8 cellular contexts compared by ENCODE assay signal in the genomic region with DNA sequence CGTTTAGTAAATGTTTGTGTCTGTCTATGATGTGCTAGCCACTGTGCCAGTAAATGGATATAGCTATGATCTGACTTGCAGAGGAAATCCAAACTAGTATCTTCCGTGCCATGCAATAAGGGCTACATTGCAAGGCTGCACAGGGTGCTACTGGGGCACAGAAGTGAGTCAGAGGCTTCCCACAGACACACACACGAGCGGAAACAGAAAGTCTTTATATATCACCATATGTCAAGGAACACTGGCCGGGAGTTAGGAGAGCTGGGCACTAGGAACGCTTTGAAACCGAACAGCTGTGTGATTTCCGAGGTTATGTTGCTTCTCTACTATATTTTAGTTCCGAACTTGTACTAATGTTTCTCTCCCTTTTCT. TPM values are rescaled to one million over a fixed set of nuclear protein-coding genes. Genes with fewer than 3 reads are reported as not detected.
DNase-seq lines count a peak whose midpoint lies in the region; ATAC-seq and TF ChIP-seq lines count a peak whose summit lies in the region.
"Not testable (repeated sequence)": the region's sequence is repeated elsewhere in the genome, so short reads cannot be mapped to it uniquely, and the experiment has no call there.

No MANE protein-coding gene starts in this region.

- H3K27ac ChIP-seq in RWPE2 (ENCODE audit: poor library complexity, severe bottlenecking): peak overlapping the region; percentile 74

- H3K9me3 ChIP-seq in BE2C; RWPE2 (ENCODE audit: severe bottlenecking); neuron (ENCODE audit: low read length): not testable (repeated sequence)

- H3K36me3 ChIP-seq in BE2C: not testable (repeated sequence)
- peaks cover 31% of the 10 kb centered on the region for H3K36me3 ChIP-seq in RWPE2 (ENCODE audit: low read depth)
- peaks cover 33% of the 10 kb centered on the region for H3K36me3 ChIP-seq in neuron (ENCODE audit: insufficient read depth, low read length)

- H3K4me3 Mint-ChIP-seq in dendritic cell treated with granulocyte-macrophage colony-stimulating factor and Interleukin-4, amounts not matched to agents 40 ng/mL and 50 ng/mL, for 4 days: peak overlapping the region; percentile 90

- H3K4me3 ChIP-seq in BE2C (ENCODE audit: low read depth, low read length) (peak overlapping the region; percentile 93), RWPE2 (ENCODE audit: severe bottlenecking) (peak overlapping the region; percentile 71), iPS-11a (ENCODE audit: low read depth, low read length) (peak overlapping the region; percentile 94), neuron (ENCODE audit: low read length) (peak overlapping the region; percentile 69)

- peak overlapping the region; percentile 95 for H3K27ac Mint-ChIP-seq in dendritic cell treated with granulocyte-macrophage colony-stimulating factor and Interleukin-4, amounts not matched to agents 40 ng/mL and 50 ng/mL, for 4 days

- not testable (repeated sequence) for TF ChIP-seq CTCF in BE2C (IDR thresholded peaks at IDR 0.05; ENCODE audit: low read depth, low read length); RWPE2 (IDR thresholded peaks at IDR 0.05; ENCODE audit: poor library complexity, severe bottlenecking)

- H3K27me3 ChIP-seq in BE2C; RWPE2 (ENCODE audit: insufficient read depth, poor library complexity, severe bottlenecking); neuron (ENCODE audit: insufficient read depth, low read length): not testable (repeated sequence)

- H3K27me3 Mint-ChIP-seq in dendritic cell treated with granulocyte-macrophage colony-stimulating factor and Interleukin-4, amounts not matched to agents 40 ng/mL and 50 ng/mL, for 4 days: not testable (repeated sequence)

- ATAC-seq in RWPE2 (ENCODE audit: low read depth): peak; percentile 37; the same call in 2 of the 3 replicates

- intact Hi-C loops in dendritic cell treated with granulocyte-macrophage colony-stimulating factor and Interleukin-4, amounts not matched to agents 40 ng/mL and 50 ng/mL, for 4 days (cut with micrococcal nuclease): loop anchor here (1.0 kb wide), 1 partner anchor 15 kb away; a partner anchor contains a TSS

- peaks cover 63% of the 10 kb centered on the region for H3K36me3 Mint-ChIP-seq in dendritic cell treated with granulocyte-macrophage colony-stimulating factor and Interleukin-4, amounts not matched to agents 40 ng/mL and 50 ng/mL, for 4 days (ENCODE audit: low read depth)

- H2AFZ ChIP-seq in neuron (ENCODE audit: low read depth, low read length): not testable (repeated sequence)

- not testable (repeated sequence) for DNase-seq in BE2C; RWPE2 (ENCODE audit: low spot score)
- DNase-seq in HK-2 (ENCODE audit: unreplicated experiment) (peak; percentile 12), activated T-helper 1 cell treated with Interleukin-2 at 50 U/mL for 16 hours (ENCODE audit: low read depth) (peak; percentile 5)
- peak; percentile 11 for DNase-seq in stimulated activated CD8-positive, alpha-beta memory T cell treated with anti-CD3 and anti-CD28 coated beads, Interleukin-4, amount 100 ng/mL, for 24 hours (ENCODE audit: low read depth)

- not testable (repeated sequence) for H3K9me3 Mint-ChIP-seq in dendritic cell treated with granulocyte-macrophage colony-stimulating factor and Interleukin-4, amounts not matched to agents 40 ng/mL and 50 ng/mL, for 4 days

- not testable (repeated sequence) for H3K4me1 ChIP-seq in BE2C; RWPE2 (ENCODE audit: insufficient read depth, poor library complexity, severe bottlenecking); neuron (ENCODE audit: insufficient read depth, low read length)

- H3K4me1 Mint-ChIP-seq in dendritic cell treated with granulocyte-macrophage colony-stimulating factor and Interleukin-4, amounts not matched to agents 40 ng/mL and 50 ng/mL, for 4 days (ENCODE audit: low read depth): peaks cover 12% of the 10 kb centered on the region

RNA-seq across cellular contexts. Expression of a gene that starts 14.4 kb away (rescaled TPM):
- polyA plus RNA-seq in BE2C (2012; ENCODE audit: insufficient read depth, insufficient read length, low read depth): 118 TPM

RNA-seq across cellular contexts. Expression of a gene that starts 31.9 kb away (rescaled TPM):
- polyA plus RNA-seq in BE2C (2012; ENCODE audit: insufficient read depth, insufficient read length, low read depth): 9.6 TPM

RNA-seq across cellular contexts. Expression of a gene that starts 52.1 kb away (rescaled TPM):
- polyA plus RNA-seq in BE2C (2012; ENCODE audit: insufficient read depth, insufficient read length, low read depth): 162 TPM

RNA-seq across cellular contexts. Expression of a gene that starts 55.6 kb away (rescaled TPM):
- 61.2 TPM for polyA plus RNA-seq in BE2C (2012; ENCODE audit: insufficient read depth, insufficient read length, low read depth)
